ENCODE assay signal across 16 cellular contexts in genomic region chr4:158771776-158772175, GRCh38. TPM values are rescaled to one million over a fixed set of nuclear protein-coding genes. Genes with fewer than 3 reads are reported as not detected.
DNase-seq lines count a peak whose midpoint lies in the region; ATAC-seq, FAIRE-seq and TF ChIP-seq lines count a peak whose summit lies in the region.
"Had no signal": no experiment of that assay in that cellular context is flagged by ENCODE, and none has a peak within 500 bp of the region (broad histone marks: within the 10 kb centered on the region; RNA-seq: fewer than 3 reads in every experiment).

No MANE protein-coding gene starts in this region.

- TF ChIP-seq CTCF in right atrium auricular region (IDR thresholded peaks at IDR 0.05) (no peak), esophagus muscularis mucosa (IDR thresholded peaks at IDR 0.05) (no peak), osteoblast (IDR thresholded peaks at IDR 0.05; ENCODE audit: extremely low read depth, low read depth, low read length) (no peak), upper lobe of right lung (IDR thresholded peaks at IDR 0.05) (no peak)

- H3K4me2 ChIP-seq in osteoblast (ENCODE audit: insufficient read depth, low read length) = peak overlapping the region; percentile 3

- ATAC-seq in Right ventricle myocardium superior (ENCODE audit: poor library complexity) (no peak), upper lobe of right lung (no peak), HG02885 (IDR thresholded peaks at IDR 0.05; ENCODE audit: poor library complexity, unreplicated experiment) (no peak), HG03025 (IDR thresholded peaks at IDR 0.05; ENCODE audit: low FRiP score, unreplicated experiment) (no peak)

- FAIRE-seq in H54 (lab: Jason Lieb, UNC) = no peak
- FAIRE-seq: frontal cortex had no signal

- peaks cover 74% of the 10 kb centered on the region for H3K79me2 ChIP-seq in osteoblast (ENCODE audit: insufficient read depth, low read length)

- intact Hi-C loops in Right ventricle myocardium superior (cut with DNase I) = loop anchor here (5.0 kb wide), 1 partner anchor 51 kb away; no protein-coding TSS in a partner anchor
- intact Hi-C loops in esophagus muscularis mucosa (cut with DNase I) = no loop called here
- intact Hi-C loops in upper lobe of right lung (cut with DNase I) = no loop called here

- H3K4me3 ChIP-seq in right atrium auricular region (no peak overlapping the region), esophagus muscularis mucosa (peak overlapping the region in 1 of 4 donors; percentile 5), osteoblast (ENCODE audit: insufficient read depth, low read length) (peak overlapping the region; percentile 4), upper lobe of right lung (peak overlapping the region; percentile 85)
- H3K4me3 ChIP-seq: SK-N-MC had no signal

- H3K9me3 ChIP-seq in right atrium auricular region (no peaks in the 10 kb centered on the region), esophagus muscularis mucosa (no peaks in the 10 kb centered on the region), osteoblast (ENCODE audit: low read depth, low read length) (no peaks in the 10 kb centered on the region), upper lobe of right lung (no peaks in the 10 kb centered on the region)

- no peaks in the 10 kb centered on the region for H3K27me3 ChIP-seq in right atrium auricular region
- H3K27me3 ChIP-seq in esophagus muscularis mucosa = no peaks in the 10 kb centered on the region
- H3K27me3 ChIP-seq in osteoblast (ENCODE audit: insufficient read depth, low read length) = no peaks in the 10 kb centered on the region
- H3K27me3 ChIP-seq in upper lobe of right lung = no peaks in the 10 kb centered on the region

- no peaks in the 10 kb centered on the region for H3K36me3 ChIP-seq in right atrium auricular region
- H3K36me3 ChIP-seq in esophagus muscularis mucosa = no peaks in the 10 kb centered on the region
- H3K36me3 ChIP-seq in osteoblast (ENCODE audit: insufficient read depth, low read length) = no peaks in the 10 kb centered on the region
- no peaks in the 10 kb centered on the region for H3K36me3 ChIP-seq in upper lobe of right lung

- peaks cover 12% of the 10 kb centered on the region for H4K20me1 ChIP-seq in osteoblast (ENCODE audit: insufficient read depth, low read length)

- H3K4me1 ChIP-seq in right atrium auricular region = peaks cover 0 to 62% of the 10 kb centered on the region in 2 donors
- peaks cover 43 to 86% (median 83%) of the 10 kb centered on the region in 4 donors for H3K4me1 ChIP-seq in esophagus muscularis mucosa
- H3K4me1 ChIP-seq in osteoblast (ENCODE audit: insufficient read depth, low read length) = peaks cover 26% of the 10 kb centered on the region
- peaks cover 42% of the 10 kb centered on the region for H3K4me1 ChIP-seq in upper lobe of right lung

- 43% methylated on average over 2 of the region's 2 CpGs for WGBS in esophagus muscularis mucosa

- no peak overlapping the region for H2AFZ ChIP-seq in osteoblast (ENCODE audit: low read length)

- no peak for TF ChIP-seq POLR2A in esophagus muscularis mucosa (IDR thresholded peaks at IDR 0.05; ENCODE audit: low read depth)
- TF ChIP-seq POLR2A in H54 (IDR thresholded peaks at IDR 0.05; ENCODE audit: low read depth, low read length) = no peak

- no peak for DNase-seq in right atrium auricular region (ENCODE audit: low spot score)
- no peak for DNase-seq in Right ventricle myocardium superior
- DNase-seq in esophagus muscularis mucosa (ENCODE audit: extremely low spot score) = no peak
- no peak for DNase-seq in osteoblast (ENCODE audit: insufficient read length, low spot score, missing footprints)
- no peak for DNase-seq in upper lobe of right lung
- DNase-seq in H54 (ENCODE audit: insufficient read length, low spot score) = no peak
- DNase-seq: activated CD4-positive, alpha-beta memory T cell treated with anti-CD3 and anti-CD28 coated beads for 36 hours; activated effector memory CD4-positive, alpha-beta T cell treated with Interleukin-2 at 50 U/mL for 16 hours; Kasumi-1; NCI-H1694 treated with DMSO at 0.1 percent for 48 hours; stimulated activated CD4-positive, alpha-beta T cell treated with anti-CD3 and anti-CD28 coated beads, Interleukin-2, amount 100 ng/mL, for 24 hours; trophoblast cell had no signal

- H3K27ac ChIP-seq in right atrium auricular region (peak overlapping the region; percentile 89 to 93), esophagus muscularis mucosa (replicated peaks in 1 of 4) (peak overlapping the region; percentile 24 to 88 (median 30)), osteoblast (ENCODE audit: low read depth, low read length) (no peak overlapping the region), upper lobe of right lung (peak overlapping the region; percentile 20)
- H3K27ac ChIP-seq: SK-N-MC had no signal

- TF ChIP-seq EP300 in esophagus muscularis mucosa (IDR thresholded peaks at IDR 0.05) = no peak

RNA-seq across cellular contexts. Expression of gene FNIP2, which starts 3.0 kb away (rescaled TPM):
- 10 to 100 TPM; 38.3 to 42.4 TPM for total RNA-seq in right atrium auricular region
- total RNA-seq in Right ventricle myocardium superior = 46.2 TPM
- total RNA-seq in esophagus muscularis mucosa = 10 to 100 TPM; 80.0 to 97.7 (median 87.4) TPM
- total RNA-seq in osteoblast = 73.4 and 78.9 TPM in 2 replicates
- 98.4 TPM for total RNA-seq in upper lobe of right lung

RNA-seq across cellular contexts. Expression of gene PPID, which starts 48.6 kb away (rescaled TPM):
- total RNA-seq in right atrium auricular region (10 to 100 TPM; 18.0 to 31.9 TPM), Right ventricle myocardium superior (36.3 TPM), esophagus muscularis mucosa (10 to 100 TPM; 17.1 to 29.0 (median 25.8) TPM), osteoblast (19.2 and 21.4 TPM in 2 replicates), upper lobe of right lung (19.7 TPM)

Comparison
In these comparisons a context has a peak if more than half of its experiments do, and no peak if none do; other contexts are left out.
1. H3K4me3 ChIP-seq: peak in osteoblast (single experiment) and upper lobe of right lung (single experiment); none in right atrium auricular region (0 of 2).